18 cellular contexts compared by ENCODE assay signal in the genomic region with DNA sequence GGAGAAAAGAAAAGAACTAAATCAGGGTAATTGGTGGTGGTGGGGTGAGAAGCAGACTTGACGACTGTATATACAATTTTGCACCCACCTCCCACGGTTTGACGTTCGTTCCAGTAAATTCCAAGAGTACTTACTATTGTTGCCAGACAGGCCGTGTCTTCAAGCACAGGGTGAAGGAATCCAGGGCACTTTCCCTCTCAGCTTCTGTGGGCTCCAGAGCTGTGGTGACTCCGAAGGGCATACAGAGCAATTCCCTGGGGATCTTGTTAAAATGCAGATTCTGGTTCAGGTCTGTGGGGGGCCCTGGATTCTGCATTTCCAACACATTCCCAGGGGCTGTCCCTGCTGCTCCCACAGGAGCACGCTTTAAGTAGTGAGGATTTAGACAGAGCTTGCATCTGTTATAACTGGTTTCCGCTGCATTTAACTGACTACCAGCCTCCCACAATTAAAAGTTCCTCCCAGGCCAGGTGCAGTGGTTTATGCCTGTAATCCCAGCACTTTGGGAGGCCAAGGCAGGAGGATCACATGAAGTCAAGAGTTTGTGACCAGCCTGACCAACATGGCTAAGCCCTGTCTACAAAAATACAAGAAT.
"Had no signal": no experiment of that assay in that cellular context is flagged by ENCODE, and none has a peak within 500 bp of the region (broad histone marks: within the 10 kb centered on the region; RNA-seq: fewer than 3 reads in every experiment).

No MANE protein-coding gene starts in this region.

- H3K27me3 ChIP-seq: thyroid gland had no signal

- H3K27ac Mint-ChIP-seq: activated naive CD8-positive, alpha-beta T cell treated with anti-CD3 and anti-CD28 coated beads for 36 hours; activated T-cell treated with anti-CD3 and anti-CD28 coated beads, Interleukin-2, amount 50 U/mL, for 24 hours; activated T-helper 2 cell treated with anti-CD3 and anti-CD28 coated beads, Interferon-gamma antibody, Interleukin-2, Interleukin-4, amounts not matched to agents 10 μg/mL and 5 μg/mL and 100 μg/mL, durations not matched to agents 14 hours and 24 hours and 36 hours; naive thymus-derived CD8-positive, alpha-beta T cell had no signal

- H3K36me3 Mint-ChIP-seq: activated naive CD8-positive, alpha-beta T cell treated with anti-CD3 and anti-CD28 coated beads for 36 hours had no signal

- DNase-seq: activated CD8-positive, alpha-beta memory T cell treated with anti-CD3 and anti-CD28 coated beads for 24 hours; activated CD8-positive, alpha-beta memory T cell treated with anti-CD3 and anti-CD28 coated beads, Interleukin-2, amount 50 U/mL, for 4 hours; activated naive CD4-positive, alpha-beta T cell treated with Interleukin-2 at 50 U/mL for 16 hours; activated naive CD8-positive, alpha-beta T cell treated with anti-CD3 and anti-CD28 coated beads for 36 hours; activated T-cell treated with anti-CD3 and anti-CD28 coated beads, Interleukin-2, amount 50 U/mL, for 24 hours; amniotic stem cell; effector CD4-positive, alpha-beta T cell; foreskin melanocyte; hippocampal formation; kidney; lower lobe of right lung; naive thymus-derived CD8-positive, alpha-beta T cell; stimulated activated CD4-positive, alpha-beta T cell treated with anti-CD3 and anti-CD28 coated beads, Interleukin-4, amount 100 ng/mL, for 24 hours; stimulated activated naive CD8-positive, alpha-beta T cell treated with anti-CD3 and anti-CD28 coated beads, Interleukin-15, Interleukin-2, amounts not matched to agents 100 U/mL and 50 U/mL, for 24 hours; T-helper 1 cell; thyroid gland had no signal

- H3K4me3 ChIP-seq: lower lobe of right lung, prostate gland, thyroid gland had no signal

- H3K4me1 ChIP-seq: lower lobe of right lung, prostate gland, thyroid gland had no signal

- H3K27ac ChIP-seq: lower lobe of right lung, prostate gland, thyroid gland had no signal

- ATAC-seq: lower lobe of right lung; naive thymus-derived CD8-positive, alpha-beta T cell; stimulated activated naive CD8-positive, alpha-beta T cell treated with anti-CD3 and anti-CD28 coated beads, Interleukin-15, Interleukin-2, amounts not matched to agents 100 U/mL and 50 U/mL, for 24 hours had no signal

- H3K4me1 Mint-ChIP-seq: naive thymus-derived CD8-positive, alpha-beta T cell had no signal

- H3K36me3 ChIP-seq: lower lobe of right lung, prostate gland, thyroid gland had no signal

- H3K9me3 Mint-ChIP-seq: activated naive CD8-positive, alpha-beta T cell treated with anti-CD3 and anti-CD28 coated beads for 36 hours; activated T-cell treated with anti-CD3 and anti-CD28 coated beads, Interleukin-2, amount 50 U/mL, for 24 hours; activated T-helper 2 cell treated with anti-CD3 and anti-CD28 coated beads, Interferon-gamma antibody, Interleukin-2, Interleukin-4, amounts not matched to agents 10 μg/mL and 5 μg/mL and 100 μg/mL, durations not matched to agents 14 hours and 24 hours and 36 hours had no signal

- H3K4me3 Mint-ChIP-seq: activated naive CD8-positive, alpha-beta T cell treated with anti-CD3 and anti-CD28 coated beads for 36 hours; activated T-cell treated with anti-CD3 and anti-CD28 coated beads, Interleukin-2, amount 50 U/mL, for 24 hours; naive thymus-derived CD8-positive, alpha-beta T cell had no signal

- H3K9me3 ChIP-seq: lower lobe of right lung, prostate gland, thyroid gland had no signal
